Comparison of ENCODE assay signal across 17 cellular contexts in genomic region chr18:78241535-78242306, GRCh38.
DNase-seq lines count a peak whose midpoint lies in the region; ATAC-seq and TF ChIP-seq lines count a peak whose summit lies in the region.
"Had no signal": no experiment of that assay in that cellular context is flagged by ENCODE, and none has a peak within 500 bp of the region (broad histone marks: within the 10 kb centered on the region; RNA-seq: fewer than 3 reads in every experiment).

No MANE protein-coding gene starts in this region.

- DNase-seq in NCI-H524 (lab: John Stamatoyannopoulos, UW) (peak; percentile 60 to 80), heart left ventricle (no peak), omental fat pad (ENCODE audit: low spot score) (no peak), SKM-1 (lab: John Stamatoyannopoulos, UW; ENCODE audit: unreplicated experiment) (no peak)
- no peak for DNase-seq in stimulated activated CD4-positive, alpha-beta T cell treated with anti-CD3 and anti-CD28 coated beads, Interleukin-12 subunit alpha, Interleukin-12 subunit beta, amount 100 ng/mL, for 4 hours
- DNase-seq in stimulated activated CD4-positive, alpha-beta T cell treated with anti-CD3 and anti-CD28 coated beads, Interleukin-4, amount 100 ng/mL, for 24 hours = no peak
- DNase-seq: activated CD4-positive, alpha-beta T cell treated with anti-CD3 and anti-CD28 coated beads for 36 hours; immature natural killer cell; NCI-H446; occipital lobe; right lobe of liver; SHP77; T-cell had no signal

- no peak for TF ChIP-seq CTCF in heart left ventricle (IDR thresholded peaks at IDR 0.05)
- TF ChIP-seq CTCF in omental fat pad (IDR thresholded peaks at IDR 0.05) = no peak

- no peak for TF ChIP-seq POLR2A in heart left ventricle (IDR thresholded peaks at IDR 0.05)

- no peak overlapping the region for H3K4me3 ChIP-seq in BLaER1 treated with 17β-estradiol and CSF1 and Interleukin-3, amounts not matched to agents 10 nM and 100 nM
- peak overlapping the region in 5 of 12 donors; percentile 2 to 41 (median 15) for H3K4me3 ChIP-seq in heart left ventricle
- H3K4me3 ChIP-seq: colonic mucosa, right lobe of liver had no signal

- peak overlapping the region in 6 of 11 experiments; percentile 7 to 60 (median 44); a peak in 10 of 22 replicates for H3K4me2 ChIP-seq in BLaER1 treated with 17β-estradiol and CSF1 and Interleukin-3, amounts not matched to agents 10 nM and 100 nM

- intact Hi-C loops in heart left ventricle (cut with DNase I) = no loop called here

- no peaks in the 10 kb centered on the region for H4K20me1 ChIP-seq in BLaER1 treated with 17β-estradiol and CSF1 and Interleukin-3, amounts not matched to agents 10 nM and 100 nM

- H3K4me1 ChIP-seq in BLaER1 treated with 17β-estradiol and CSF1 and Interleukin-3, amounts not matched to agents 10 nM and 100 nM = peaks cover 10 to 38% (median 25%) of the 10 kb centered on the region in 10 experiments; a peak in 18 of 20 replicates
- peaks cover 0 to 6% (median 0%) of the 10 kb centered on the region in 12 donors for H3K4me1 ChIP-seq in heart left ventricle
- H3K4me1 ChIP-seq: colonic mucosa, right lobe of liver had no signal

- WGBS in heart left ventricle, 4 donors = 46 to 53% (median 51%) methylated on average over 22 of the region's 22 CpGs

- H3K36me3 ChIP-seq in BLaER1 treated with 17β-estradiol and CSF1 and Interleukin-3, amounts not matched to agents 10 nM and 100 nM = no peaks in the 10 kb centered on the region
- H3K36me3 ChIP-seq in heart left ventricle = no peaks in the 10 kb centered on the region
- H3K36me3 ChIP-seq: colonic mucosa, right lobe of liver had no signal

- H3K27me3 ChIP-seq in BLaER1 treated with 17β-estradiol and CSF1 and Interleukin-3, amounts not matched to agents 10 nM and 100 nM = no peaks in the 10 kb centered on the region
- H3K27me3 ChIP-seq in heart left ventricle = peaks cover 0 to 3% (median 0%) of the 10 kb centered on the region in 9 donors
- H3K27me3 ChIP-seq: colonic mucosa, right lobe of liver had no signal

- peak overlapping the region in 1 of 11 experiments; percentile 22; a peak in 2 of 22 replicates for H3K27ac ChIP-seq in BLaER1 treated with 17β-estradiol and CSF1 and Interleukin-3, amounts not matched to agents 10 nM and 100 nM
- peak overlapping the region in 8 of 12 donors; percentile 15 to 78 (median 50) for H3K27ac ChIP-seq in heart left ventricle
- H3K27ac ChIP-seq: colonic mucosa, right lobe of liver had no signal

- peaks cover 0 to 14% (median 0%) of the 10 kb centered on the region in 11 experiments; a peak in 7 of 22 replicates for H3K9me3 ChIP-seq in BLaER1 treated with 17β-estradiol and CSF1 and Interleukin-3, amounts not matched to agents 10 nM and 100 nM (replicated peaks in 1 of 11)
- no peaks in the 10 kb centered on the region for H3K9me3 ChIP-seq in heart left ventricle
- H3K9me3 ChIP-seq: colonic mucosa, right lobe of liver had no signal

- H3K9ac ChIP-seq in BLaER1 treated with 17β-estradiol and CSF1 and Interleukin-3, amounts not matched to agents 10 nM and 100 nM = no peak overlapping the region; a peak in 1 of 22 replicates

- ATAC-seq in heart left ventricle = peak in 2 of 4 donors; percentile 41 to 44
- peak; percentile 29 for ATAC-seq in omental fat pad (ENCODE audit: low FRiP score)
- ATAC-seq in GM19452 (IDR thresholded peaks at IDR 0.05; ENCODE audit: unreplicated experiment) = no peak
- ATAC-seq: activated CD4-positive, alpha-beta T cell treated with anti-CD3 and anti-CD28 coated beads for 36 hours; stimulated activated memory B cell treated with anti-CD40 and anti-IgM and Interleukin-4, amounts not matched to agents 10 μg/mL and 1 μg/mL and 100 μg/mL, for 72 hours; T-cell had no signal

Comparison
In these comparisons a context has a peak if more than half of its experiments do, and no peak if none do; other contexts are left out.
1. DNase-seq: peak in NCI-H524 (2 of 2); none in heart left ventricle (0 of 5), omental fat pad (single experiment), stimulated activated CD4-positive, alpha-beta T cell treated with anti-CD3 and anti-CD28 coated beads, Interleukin-12 subunit alpha, Interleukin-12 subunit beta, amount 100 ng/mL, for 4 hours (single experiment), stimulated activated CD4-positive, alpha-beta T cell treated with anti-CD3 and anti-CD28 coated beads, Interleukin-4, amount 100 ng/mL, for 24 hours (single experiment) and SKM-1 (single experiment).